ENCODE assay signal across 18 cellular contexts in the genomic region with DNA sequence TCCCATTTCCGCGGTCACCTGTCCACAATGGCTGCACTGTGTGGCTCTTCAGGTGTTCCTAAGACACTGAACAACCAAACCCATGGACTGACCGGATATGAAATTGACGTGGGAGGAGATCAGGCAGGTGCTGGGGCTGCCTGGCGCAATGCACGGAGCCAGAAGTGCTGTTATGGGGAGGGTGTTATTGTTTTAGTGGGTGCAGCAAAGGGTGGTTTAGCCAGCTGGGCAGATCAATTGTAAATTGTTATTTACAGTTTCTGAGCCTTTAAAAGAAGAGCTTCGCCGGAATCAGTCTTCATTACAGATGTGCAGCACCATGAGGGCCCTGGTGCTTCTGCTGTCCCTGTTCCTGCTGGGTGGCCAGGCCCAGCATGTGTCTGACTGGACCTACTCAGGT. TPM values are rescaled to one million over a fixed set of nuclear protein-coding genes. Genes with fewer than 3 reads are reported as not detected.
DNase-seq lines count a peak whose midpoint lies in the region; ATAC-seq and TF ChIP-seq lines count a peak whose summit lies in the region.
"Had no signal": no experiment of that assay in that cellular context is flagged by ENCODE, and none has a peak within 500 bp of the region (broad histone marks: within the 10 kb centered on the region; RNA-seq: fewer than 3 reads in every experiment).

A gene (plus strand): TSS at position 301 of the 400 bp plus-strand sequence. CDS start 19 bp downstream, at position 320.

- no peaks in the 10 kb centered on the region for H3K9me3 Mint-ChIP-seq in activated naive CD4-positive, alpha-beta T cell treated with anti-CD3 and anti-CD28 coated beads, Interleukin-2, amount 50 U/mL, for 24 hours
- H3K9me3 Mint-ChIP-seq in brain = no peaks in the 10 kb centered on the region
- no peaks in the 10 kb centered on the region for H3K9me3 Mint-ChIP-seq in stimulated activated naive CD8-positive, alpha-beta T cell treated with anti-CD3 and anti-CD28 coated beads, Interleukin-15, amount 100 ng/mL, for 72 hours

- H3K27ac ChIP-seq in RWPE1 = no peak within 1 kb of the TSS
- H3K27ac ChIP-seq: hepatocyte, thyroid gland had no signal

- CTCF ChIA-PET in RWPE1 (lab: Yijun Ruan, JAX) = interaction anchor here (2.2 kb wide), 1 partner anchor 28 kb away, joined by 8 read pairs; no protein-coding TSS in a partner anchor

- peak within 1 kb of the TSS; percentile 93 for H3K27ac Mint-ChIP-seq in activated naive CD4-positive, alpha-beta T cell treated with anti-CD3 and anti-CD28 coated beads, Interleukin-2, amount 50 U/mL, for 24 hours
- peak within 1 kb of the TSS in 3 of 5 experiments; percentile 73 to 96 (median 82) for H3K27ac Mint-ChIP-seq in brain
- H3K27ac Mint-ChIP-seq in stimulated activated naive CD8-positive, alpha-beta T cell treated with anti-CD3 and anti-CD28 coated beads, Interleukin-15, amount 100 ng/mL, for 72 hours = peak within 1 kb of the TSS; percentile 97 to 100

- DNase-seq in activated naive CD4-positive, alpha-beta T cell treated with Interleukin-2 at 50 U/mL for 16 hours = no peak
- DNase-seq in NCI-H510A (lab: John Stamatoyannopoulos, UW) (peak; percentile 64), RWPE1 (ENCODE audit: low spot score) (no peak), DMS79 treated with DMSO at 0.1 percent for 48 hours (lab: John Stamatoyannopoulos, UW) (no peak)
- DNase-seq in stimulated activated naive CD8-positive, alpha-beta T cell treated with anti-CD3 and anti-CD28 coated beads, Interleukin-15, amount 100 ng/mL, for 72 hours = no peak
- DNase-seq: AML-193, amniotic stem cell, DMS53, MG63, NCI-H2081, NCI-H526, OCI-M1, thyroid gland had no signal

- TF ChIP-seq POLR2A in GM18505 (IDR thresholded peaks at IDR 0.05; ENCODE audit: borderline replicate concordance, extremely low read depth, insufficient read depth, insufficient read length) = no peak

- peak within 1 kb of the TSS; percentile 30 for H3K4me3 Mint-ChIP-seq in activated naive CD4-positive, alpha-beta T cell treated with anti-CD3 and anti-CD28 coated beads, Interleukin-2, amount 50 U/mL, for 24 hours
- H3K4me3 Mint-ChIP-seq in brain = no peak within 1 kb of the TSS
- H3K4me3 Mint-ChIP-seq in stimulated activated naive CD8-positive, alpha-beta T cell treated with anti-CD3 and anti-CD28 coated beads, Interleukin-15, amount 100 ng/mL, for 72 hours = peak within 1 kb of the TSS; percentile 77 to 81

- no peak for ATAC-seq in stimulated activated naive CD8-positive, alpha-beta T cell treated with anti-CD3 and anti-CD28 coated beads, Interleukin-15, amount 100 ng/mL, for 72 hours
- no peak for ATAC-seq in GM18505 (IDR thresholded peaks at IDR 0.05; ENCODE audit: unreplicated experiment)
- ATAC-seq: HCT116 had no signal

- TF ChIP-seq CTCF in brain (conservative IDR thresholded peaks at IDR 0.05) (no peak), RWPE1 (conservative IDR thresholded peaks at IDR 0.05; ENCODE audit: low read depth) (no peak)

- no peaks in the 10 kb centered on the region for H3K27me3 Mint-ChIP-seq in activated naive CD4-positive, alpha-beta T cell treated with anti-CD3 and anti-CD28 coated beads, Interleukin-2, amount 50 U/mL, for 24 hours
- peaks cover 12% of the 10 kb centered on the region for H3K27me3 Mint-ChIP-seq in brain
- H3K27me3 Mint-ChIP-seq in stimulated activated naive CD8-positive, alpha-beta T cell treated with anti-CD3 and anti-CD28 coated beads, Interleukin-15, amount 100 ng/mL, for 72 hours = no peaks in the 10 kb centered on the region

- POLR2A ChIA-PET in RWPE1 (lab: Yijun Ruan, JAX; ENCODE audit: low non-redundant PET) = no interaction called here

- H3K4me1 Mint-ChIP-seq in activated naive CD4-positive, alpha-beta T cell treated with anti-CD3 and anti-CD28 coated beads, Interleukin-2, amount 50 U/mL, for 24 hours = peaks cover 91% of the 10 kb centered on the region
- H3K4me1 Mint-ChIP-seq in brain = peaks cover 41% of the 10 kb centered on the region
- H3K4me1 Mint-ChIP-seq in stimulated activated naive CD8-positive, alpha-beta T cell treated with anti-CD3 and anti-CD28 coated beads, Interleukin-15, amount 100 ng/mL, for 72 hours = peaks cover 99% of the 10 kb centered on the region

- no peaks in the 10 kb centered on the region for H3K36me3 Mint-ChIP-seq in activated naive CD4-positive, alpha-beta T cell treated with anti-CD3 and anti-CD28 coated beads, Interleukin-2, amount 50 U/mL, for 24 hours
- no peaks in the 10 kb centered on the region for H3K36me3 Mint-ChIP-seq in brain

RNA-seq across cellular contexts. Expression of the gene that starts here (rescaled TPM):
- polyA plus RNA-seq in brain (ENCODE audit: insufficient read depth, low read depth, low replicate concordance) = not detected
- polyA plus RNA-seq: hepatocyte had no signal

Comparison
In these comparisons a context has a peak if more than half of its experiments do, and no peak if none do; other contexts are left out.
1. H3K4me3 Mint-ChIP-seq: peak in activated naive CD4-positive, alpha-beta T cell treated with anti-CD3 and anti-CD28 coated beads, Interleukin-2, amount 50 U/mL, for 24 hours (single experiment) and stimulated activated naive CD8-positive, alpha-beta T cell treated with anti-CD3 and anti-CD28 coated beads, Interleukin-15, amount 100 ng/mL, for 72 hours (2 of 2); none in brain (0 of 5).
2. Peak in every context shown above with its lines, with median percentiles within 50 percentile points of each other: H3K27ac Mint-ChIP-seq.